ENCODE assay signal across 26 cellular contexts in genomic region chr16:87818533-87819161, GRCh38.
"Had no signal": no experiment of that assay in that cellular context is flagged by ENCODE, and none has a peak within 500 bp of the region (broad histone marks: within the 10 kb centered on the region; RNA-seq: fewer than 3 reads in every experiment).

No MANE protein-coding gene starts in this region.

- DNase-seq: activated CD4-positive, alpha-beta T cell treated with anti-CD3 and anti-CD28 coated beads for 36 hours; activated CD4-positive, CD25-positive, alpha-beta regulatory T cell; activated CD8-positive, alpha-beta memory T cell treated with anti-CD3 and anti-CD28 coated beads, Interleukin-2, amount 10 ng/mL, durations not matched to agents 7 days and 5 days; activated CD8-positive, alpha-beta T cell treated with anti-CD3 and anti-CD28 coated beads, Interleukin-2, amount 10 ng/mL, durations not matched to agents 7 days and 5 days; activated gamma-delta T cell; activated naive CD4-positive, alpha-beta T cell treated with anti-CD3 and anti-CD28 coated beads, Interleukin-2, amount 10 ng/mL, durations not matched to agents 7 days and 5 days; activated naive CD8-positive, alpha-beta T cell treated with anti-CD3 and anti-CD28 coated beads, Interleukin-2, amount 50 U/mL, for 24 hours; amygdala; central memory CD4-positive, alpha-beta T cell; dermis blood vessel endothelial cell; effector CD8-positive, alpha-beta T cell; left cardiac atrium; left ventricle myocardium superior; naive B cell; nephron progenitor cell; occipital lobe; spleen; stimulated activated CD4-positive, alpha-beta T cell treated with anti-CD3 and anti-CD28 coated beads, Interleukin-2, amount 100 ng/mL, for 48 hours; stimulated activated naive CD4-positive, alpha-beta T cell treated with Interleukin-2 at 50 U/mL for 16 hours; T-helper 2 cell had no signal

- H2AFZ ChIP-seq: parathyroid adenoma had no signal

- H3K27ac ChIP-seq: breast epithelium, gastroesophageal sphincter, parathyroid adenoma, spleen, tibial nerve had no signal

- FAIRE-seq: keratinocyte had no signal

- H3K9ac ChIP-seq: parathyroid adenoma had no signal

- H3K27me3 Mint-ChIP-seq: activated CD4-positive, alpha-beta T cell treated with anti-CD3 and anti-CD28 coated beads for 36 hours; activated CD8-positive, alpha-beta memory T cell treated with anti-CD3 and anti-CD28 coated beads, Interleukin-2, amount 10 ng/mL, durations not matched to agents 7 days and 5 days; activated naive CD8-positive, alpha-beta T cell treated with anti-CD3 and anti-CD28 coated beads, Interleukin-2, amount 50 U/mL, for 24 hours had no signal

- H3K36me3 Mint-ChIP-seq: activated naive CD4-positive, alpha-beta T cell treated with anti-CD3 and anti-CD28 coated beads, Interleukin-2, amount 10 ng/mL, durations not matched to agents 7 days and 5 days; naive B cell had no signal

- H3K27me3 ChIP-seq: breast epithelium, gastroesophageal sphincter, spleen, tibial nerve had no signal

- H3K4me3 Mint-ChIP-seq: activated CD4-positive, alpha-beta T cell treated with anti-CD3 and anti-CD28 coated beads for 36 hours; activated CD8-positive, alpha-beta memory T cell treated with anti-CD3 and anti-CD28 coated beads, Interleukin-2, amount 10 ng/mL, durations not matched to agents 7 days and 5 days; activated CD8-positive, alpha-beta T cell treated with anti-CD3 and anti-CD28 coated beads, Interleukin-2, amount 10 ng/mL, durations not matched to agents 7 days and 5 days; activated naive CD4-positive, alpha-beta T cell treated with anti-CD3 and anti-CD28 coated beads, Interleukin-2, amount 10 ng/mL, durations not matched to agents 7 days and 5 days; activated naive CD8-positive, alpha-beta T cell treated with anti-CD3 and anti-CD28 coated beads, Interleukin-2, amount 50 U/mL, for 24 hours; naive B cell; nephron progenitor cell had no signal

- ATAC-seq: activated CD4-positive, alpha-beta T cell treated with anti-CD3 and anti-CD28 coated beads for 36 hours; activated CD8-positive, alpha-beta memory T cell treated with anti-CD3 and anti-CD28 coated beads, Interleukin-2, amount 10 ng/mL, durations not matched to agents 7 days and 5 days; activated CD8-positive, alpha-beta T cell treated with anti-CD3 and anti-CD28 coated beads, Interleukin-2, amount 10 ng/mL, durations not matched to agents 7 days and 5 days; activated naive CD8-positive, alpha-beta T cell treated with anti-CD3 and anti-CD28 coated beads, Interleukin-2, amount 50 U/mL, for 24 hours; gastroesophageal sphincter; left cardiac atrium; left ventricle myocardium superior; right cardiac atrium had no signal

- H3K36me3 ChIP-seq: breast epithelium, gastroesophageal sphincter, spleen, tibial nerve had no signal

- H3K4me1 ChIP-seq: breast epithelium, parathyroid adenoma, tibial nerve had no signal

- H3K4me3 ChIP-seq: breast epithelium, gastroesophageal sphincter, spleen, tibial nerve had no signal

- H3K27ac Mint-ChIP-seq: activated CD4-positive, alpha-beta T cell treated with anti-CD3 and anti-CD28 coated beads for 36 hours; activated CD8-positive, alpha-beta memory T cell treated with anti-CD3 and anti-CD28 coated beads, Interleukin-2, amount 10 ng/mL, durations not matched to agents 7 days and 5 days; activated CD8-positive, alpha-beta T cell treated with anti-CD3 and anti-CD28 coated beads, Interleukin-2, amount 10 ng/mL, durations not matched to agents 7 days and 5 days; activated naive CD4-positive, alpha-beta T cell treated with anti-CD3 and anti-CD28 coated beads, Interleukin-2, amount 10 ng/mL, durations not matched to agents 7 days and 5 days; activated naive CD8-positive, alpha-beta T cell treated with anti-CD3 and anti-CD28 coated beads, Interleukin-2, amount 50 U/mL, for 24 hours; nephron progenitor cell had no signal
